ENCODE assay signal across 14 cellular contexts in the genomic region with DNA sequence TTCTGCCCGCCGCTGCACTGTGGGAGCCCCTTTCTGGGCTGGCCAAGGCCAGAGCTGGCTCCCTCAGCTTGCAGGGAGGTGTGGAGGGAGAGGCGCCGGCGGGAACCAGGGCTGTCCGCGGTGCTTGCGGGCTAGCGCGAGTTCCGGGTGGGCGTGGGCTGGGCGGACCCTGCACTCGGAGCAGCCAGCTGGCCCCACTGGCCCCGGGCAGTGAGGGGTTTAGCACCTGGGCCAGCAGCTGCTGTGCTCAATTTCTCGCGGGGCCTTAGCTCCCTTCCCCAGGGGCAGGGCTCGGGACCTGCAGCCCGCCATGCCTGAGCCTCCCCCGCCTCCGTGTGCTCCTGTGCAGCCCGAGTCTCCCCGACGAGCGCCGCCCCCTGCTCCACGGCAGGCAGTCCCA. TPM values are rescaled to one million over a fixed set of nuclear protein-coding genes. Genes with fewer than 3 reads are reported as not detected.
"Had no signal": no experiment of that assay in that cellular context is flagged by ENCODE, and none has a peak within 500 bp of the region (broad histone marks: within the 10 kb centered on the region; RNA-seq: fewer than 3 reads in every experiment).

No MANE protein-coding gene starts in this region.

RNA-seq across cellular contexts. Expression of gene MAGEB5, which starts 11.3 kb away (rescaled TPM):
- total RNA-seq: activated B cell treated with CpG ODN at 0.5 μM for 24 hours; activated CD4-positive, alpha-beta memory T cell treated with anti-CD3 and anti-CD28 coated beads for 36 hours; activated CD4-positive, alpha-beta memory T cell treated with anti-CD3 and anti-CD28 coated beads, Interleukin-2, amount 10 ng/mL, durations not matched to agents 7 days and 5 days; activated CD4-positive, alpha-beta T cell treated with anti-CD3 and anti-CD28 coated beads for 36 hours; activated CD4-positive, alpha-beta T cell treated with anti-CD3 and anti-CD28 coated beads, Interleukin-2, amount 10 ng/mL, durations not matched to agents 24 days and 14 days; activated CD4-positive, alpha-beta T cell treated with anti-CD3 and anti-CD28 coated beads, Interleukin-2, amount 10 ng/mL, durations not matched to agents 7 days and 5 days; activated CD8-positive, alpha-beta memory T cell treated with anti-CD3 and anti-CD28 coated beads for 36 hours; activated CD8-positive, alpha-beta memory T cell treated with anti-CD3 and anti-CD28 coated beads, Interleukin-2, amount 10 ng/mL, durations not matched to agents 7 days and 5 days; activated CD8-positive, alpha-beta T cell treated with anti-CD3 and anti-CD28 coated beads for 36 hours; activated CD8-positive, alpha-beta T cell treated with anti-CD3 and anti-CD28 coated beads, Interleukin-2, amount 10 ng/mL, durations not matched to agents 7 days and 5 days; T-helper 1 cell treated with Interleukin-12 subunit alpha and Interleukin-12 subunit beta and Interleukin-4 antibody, amounts not matched to agents 30 ng/mL and 1 ng/mL, for 36 hours; T-helper 17 cell; T-helper 2 cell treated with Interferon-gamma antibody and Interleukin-4, amounts not matched to agents 100 ng/mL and 5 ng/mL, for 36 hours; WTC11 had no signal

RNA-seq across cellular contexts. Expression of gene MAGEB6, which starts 12.5 kb away (rescaled TPM):
- total RNA-seq: activated B cell treated with CpG ODN at 0.5 μM for 24 hours; activated CD4-positive, alpha-beta memory T cell treated with anti-CD3 and anti-CD28 coated beads for 36 hours; activated CD4-positive, alpha-beta memory T cell treated with anti-CD3 and anti-CD28 coated beads, Interleukin-2, amount 10 ng/mL, durations not matched to agents 7 days and 5 days; activated CD4-positive, alpha-beta T cell treated with anti-CD3 and anti-CD28 coated beads for 36 hours; activated CD4-positive, alpha-beta T cell treated with anti-CD3 and anti-CD28 coated beads, Interleukin-2, amount 10 ng/mL, durations not matched to agents 24 days and 14 days; activated CD4-positive, alpha-beta T cell treated with anti-CD3 and anti-CD28 coated beads, Interleukin-2, amount 10 ng/mL, durations not matched to agents 7 days and 5 days; activated CD8-positive, alpha-beta memory T cell treated with anti-CD3 and anti-CD28 coated beads for 36 hours; activated CD8-positive, alpha-beta memory T cell treated with anti-CD3 and anti-CD28 coated beads, Interleukin-2, amount 10 ng/mL, durations not matched to agents 7 days and 5 days; activated CD8-positive, alpha-beta T cell treated with anti-CD3 and anti-CD28 coated beads for 36 hours; activated CD8-positive, alpha-beta T cell treated with anti-CD3 and anti-CD28 coated beads, Interleukin-2, amount 10 ng/mL, durations not matched to agents 7 days and 5 days; T-helper 1 cell treated with Interleukin-12 subunit alpha and Interleukin-12 subunit beta and Interleukin-4 antibody, amounts not matched to agents 30 ng/mL and 1 ng/mL, for 36 hours; T-helper 17 cell; T-helper 2 cell treated with Interferon-gamma antibody and Interleukin-4, amounts not matched to agents 100 ng/mL and 5 ng/mL, for 36 hours; WTC11 had no signal

RNA-seq across cellular contexts. Expression of gene MAGEB6B, which starts 44.3 kb away (rescaled TPM):
- total RNA-seq: activated B cell treated with CpG ODN at 0.5 μM for 24 hours; activated CD4-positive, alpha-beta memory T cell treated with anti-CD3 and anti-CD28 coated beads for 36 hours; activated CD4-positive, alpha-beta memory T cell treated with anti-CD3 and anti-CD28 coated beads, Interleukin-2, amount 10 ng/mL, durations not matched to agents 7 days and 5 days; activated CD4-positive, alpha-beta T cell treated with anti-CD3 and anti-CD28 coated beads for 36 hours; activated CD4-positive, alpha-beta T cell treated with anti-CD3 and anti-CD28 coated beads, Interleukin-2, amount 10 ng/mL, durations not matched to agents 24 days and 14 days; activated CD4-positive, alpha-beta T cell treated with anti-CD3 and anti-CD28 coated beads, Interleukin-2, amount 10 ng/mL, durations not matched to agents 7 days and 5 days; activated CD8-positive, alpha-beta memory T cell treated with anti-CD3 and anti-CD28 coated beads for 36 hours; activated CD8-positive, alpha-beta memory T cell treated with anti-CD3 and anti-CD28 coated beads, Interleukin-2, amount 10 ng/mL, durations not matched to agents 7 days and 5 days; activated CD8-positive, alpha-beta T cell treated with anti-CD3 and anti-CD28 coated beads for 36 hours; activated CD8-positive, alpha-beta T cell treated with anti-CD3 and anti-CD28 coated beads, Interleukin-2, amount 10 ng/mL, durations not matched to agents 7 days and 5 days; T-helper 1 cell treated with Interleukin-12 subunit alpha and Interleukin-12 subunit beta and Interleukin-4 antibody, amounts not matched to agents 30 ng/mL and 1 ng/mL, for 36 hours; T-helper 17 cell; T-helper 2 cell treated with Interferon-gamma antibody and Interleukin-4, amounts not matched to agents 100 ng/mL and 5 ng/mL, for 36 hours; WTC11 had no signal
